1 cellular context compared by ENCODE assay signal in the genomic region with DNA sequence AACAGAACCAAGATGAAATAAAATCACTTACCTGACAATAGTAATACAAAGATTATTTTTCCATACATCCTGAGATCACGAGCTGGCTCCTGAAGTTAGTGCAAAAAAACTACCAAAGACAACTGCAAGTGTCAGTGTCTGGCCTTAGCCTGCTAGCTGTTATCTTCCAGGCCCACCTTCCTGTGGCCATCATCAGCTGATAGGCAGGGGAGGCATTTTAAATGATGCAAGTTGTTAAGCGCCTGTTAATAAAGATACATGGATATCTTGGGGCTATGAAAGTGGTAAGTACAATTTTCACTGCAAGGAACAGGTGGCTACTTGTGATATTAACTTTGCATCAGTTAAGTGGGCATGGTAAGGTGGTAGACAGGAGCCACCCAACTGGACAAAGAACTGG.
TF ChIP-seq lines count a peak whose summit lies in the region.
"Not testable (repeated sequence)": the region's sequence is repeated elsewhere in the genome, so short reads cannot be mapped to it uniquely, and the experiment has no call there.

A gene (minus strand): TSS at position 120 of the 400 bp plus-strand sequence. CDS start 52 bp downstream, at position 68.

TF ChIP-seq in K562, 482 proteins besides CTCF, POLR2A, EP300 and RAD21 (continued from another document and continues in another):
- TF ChIP-seq, protein P1, sequence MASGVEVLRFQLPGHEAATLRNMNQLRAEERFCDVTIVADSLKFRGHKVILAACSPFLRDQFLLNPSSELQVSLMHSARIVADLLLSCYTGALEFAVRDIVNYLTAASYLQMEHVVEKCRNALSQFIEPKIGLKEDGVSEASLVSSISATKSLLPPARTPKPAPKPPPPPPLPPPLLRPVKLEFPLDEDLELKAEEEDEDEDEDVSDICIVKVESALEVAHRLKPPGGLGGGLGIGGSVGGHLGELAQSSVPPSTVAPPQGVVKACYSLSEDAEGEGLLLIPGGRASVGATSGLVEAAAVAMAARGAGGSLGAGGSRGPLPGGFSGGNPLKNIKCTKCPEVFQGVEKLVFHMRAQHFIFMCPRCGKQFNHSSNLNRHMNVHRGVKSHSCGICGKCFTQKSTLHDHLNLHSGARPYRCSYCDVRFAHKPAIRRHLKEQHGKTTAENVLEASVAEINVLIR (CRISPR knock-in tag; IDR thresholded peaks at IDR 0.05), result 0 out of 2 replicates have a peak, but pooled peaks have one; percentile 17
- TF ChIP-seq RAD51 (IDR thresholded peaks at IDR 0.05; ENCODE audit: borderline replicate concordance, low read depth) (peak; percentile 35; the same call in 1 of the 2 replicates), KLF16 (IDR thresholded peaks at IDR 0.05) (peak; percentile 95), ZFP36 (IDR thresholded peaks at IDR 0.05; ENCODE audit: low read depth, low read length, partially characterized antibody) (peak; percentile 23), FOXK2 (conservative IDR thresholded peaks at IDR 0.05 in 1 of 2, IDR thresholded peaks at IDR 0.05 in 1 of 2; ENCODE audit: low read depth in 2 of 2) (0 out of 4 replicates have a peak, but pooled peaks of 1 of the 2 experiments have one; percentile 31), MYBL2 (IDR thresholded peaks at IDR 0.05; ENCODE audit: low read depth) (peak; percentile 83), TEAD1 (CRISPR knock-in tag; IDR thresholded peaks at IDR 0.05) (peak in 1 of 2 experiments; percentile 54; a peak in 1 of 4 replicates), SOX6 (IDR thresholded peaks at IDR 0.05) (peak; percentile 93), TAL1 (IDR thresholded peaks at IDR 0.05) (peak; percentile 98), TRIM24 (IDR thresholded peaks at IDR 0.05) (peak; percentile 95 to 97), PHB2 (IDR thresholded peaks at IDR 0.05; ENCODE audit: low read depth) (peak; percentile 85), SP1 (CRISPR knock-in tag; IDR thresholded peaks at IDR 0.05) (0 out of 2 replicates have a peak, but pooled peaks have one; percentile 33), CBFA2T2 (conservative IDR thresholded peaks at IDR 0.05) (peak; percentile 98), KDM1A (IDR thresholded peaks at IDR 0.05) (peak; percentile 82 to 90), MEIS2 (IDR thresholded peaks at IDR 0.05; ENCODE audit: partially characterized antibody) (peak; percentile 84), KHSRP (IDR thresholded peaks at IDR 0.05) (peak; percentile 73), TEAD4 (IDR thresholded peaks at IDR 0.05; ENCODE audit: low read length) (peak; percentile 91), CC2D1A (IDR thresholded peaks at IDR 0.05) (peak; percentile 96), CTBP1 (IDR thresholded peaks at IDR 0.05; ENCODE audit: borderline replicate concordance) (peak; percentile 73; the same call in 1 of the 2 replicates), STAT5A (IDR thresholded peaks at IDR 0.05; ENCODE audit: borderline replicate concordance, low read length) (peak; percentile 81), ATF1 (tag; IDR thresholded peaks at IDR 0.05) (peak; percentile 59), DMBX1 (CRISPR knock-in tag; IDR thresholded peaks at IDR 0.05; ENCODE audit: borderline replicate concordance) (peak; percentile 90), ATF7 (IDR thresholded peaks at IDR 0.05) (peak; percentile 68), ZBED1 (IDR thresholded peaks at IDR 0.05) (peak; percentile 84), SMARCA4 (IDR thresholded peaks at IDR 0.05) (peak; percentile 94)
- TF ChIP-seq, protein P2, sequence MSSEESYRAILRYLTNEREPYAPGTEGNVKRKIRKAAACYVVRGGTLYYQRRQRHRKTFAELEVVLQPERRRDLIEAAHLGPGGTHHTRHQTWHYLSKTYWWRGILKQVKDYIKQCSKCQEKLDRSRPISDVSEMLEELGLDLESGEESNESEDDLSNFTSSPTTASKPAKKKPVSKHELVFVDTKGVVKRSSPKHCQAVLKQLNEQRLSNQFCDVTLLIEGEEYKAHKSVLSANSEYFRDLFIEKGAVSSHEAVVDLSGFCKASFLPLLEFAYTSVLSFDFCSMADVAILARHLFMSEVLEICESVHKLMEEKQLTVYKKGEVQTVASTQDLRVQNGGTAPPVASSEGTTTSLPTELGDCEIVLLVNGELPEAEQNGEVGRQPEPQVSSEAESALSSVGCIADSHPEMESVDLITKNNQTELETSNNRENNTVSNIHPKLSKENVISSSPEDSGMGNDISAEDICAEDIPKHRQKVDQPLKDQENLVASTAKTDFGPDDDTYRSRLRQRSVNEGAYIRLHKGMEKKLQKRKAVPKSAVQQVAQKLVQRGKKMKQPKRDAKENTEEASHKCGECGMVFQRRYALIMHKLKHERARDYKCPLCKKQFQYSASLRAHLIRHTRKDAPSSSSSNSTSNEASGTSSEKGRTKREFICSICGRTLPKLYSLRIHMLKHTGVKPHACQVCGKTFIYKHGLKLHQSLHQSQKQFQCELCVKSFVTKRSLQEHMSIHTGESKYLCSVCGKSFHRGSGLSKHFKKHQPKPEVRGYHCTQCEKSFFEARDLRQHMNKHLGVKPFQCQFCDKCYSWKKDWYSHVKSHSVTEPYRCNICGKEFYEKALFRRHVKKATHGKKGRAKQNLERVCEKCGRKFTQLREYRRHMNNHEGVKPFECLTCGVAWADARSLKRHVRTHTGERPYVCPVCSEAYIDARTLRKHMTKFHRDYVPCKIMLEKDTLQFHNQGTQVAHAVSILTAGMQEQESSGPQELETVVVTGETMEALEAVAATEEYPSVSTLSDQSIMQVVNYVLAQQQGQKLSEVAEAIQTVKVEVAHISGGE (CRISPR knock-in tag; IDR thresholded peaks at IDR 0.05), result peak in 1 of 3 experiments; percentile 48; a peak in 1 of 6 replicates
- not testable (repeated sequence) for TF ChIP-seq MYBL2 (CRISPR knock-in tag; IDR thresholded peaks at IDR 0.05; ENCODE audit: borderline replicate concordance); TEAD4 (CRISPR knock-in tag; IDR thresholded peaks at IDR 0.05; ENCODE audit: borderline replicate concordance); ATF1 (CRISPR knock-in tag; IDR thresholded peaks at IDR 0.05)
- TF ChIP-seq, protein P3, sequence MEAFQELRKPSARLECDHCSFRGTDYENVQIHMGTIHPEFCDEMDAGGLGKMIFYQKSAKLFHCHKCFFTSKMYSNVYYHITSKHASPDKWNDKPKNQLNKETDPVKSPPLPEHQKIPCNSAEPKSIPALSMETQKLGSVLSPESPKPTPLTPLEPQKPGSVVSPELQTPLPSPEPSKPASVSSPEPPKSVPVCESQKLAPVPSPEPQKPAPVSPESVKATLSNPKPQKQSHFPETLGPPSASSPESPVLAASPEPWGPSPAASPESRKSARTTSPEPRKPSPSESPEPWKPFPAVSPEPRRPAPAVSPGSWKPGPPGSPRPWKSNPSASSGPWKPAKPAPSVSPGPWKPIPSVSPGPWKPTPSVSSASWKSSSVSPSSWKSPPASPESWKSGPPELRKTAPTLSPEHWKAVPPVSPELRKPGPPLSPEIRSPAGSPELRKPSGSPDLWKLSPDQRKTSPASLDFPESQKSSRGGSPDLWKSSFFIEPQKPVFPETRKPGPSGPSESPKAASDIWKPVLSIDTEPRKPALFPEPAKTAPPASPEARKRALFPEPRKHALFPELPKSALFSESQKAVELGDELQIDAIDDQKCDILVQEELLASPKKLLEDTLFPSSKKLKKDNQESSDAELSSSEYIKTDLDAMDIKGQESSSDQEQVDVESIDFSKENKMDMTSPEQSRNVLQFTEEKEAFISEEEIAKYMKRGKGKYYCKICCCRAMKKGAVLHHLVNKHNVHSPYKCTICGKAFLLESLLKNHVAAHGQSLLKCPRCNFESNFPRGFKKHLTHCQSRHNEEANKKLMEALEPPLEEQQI (IDR thresholded peaks at IDR 0.05), result peak; percentile 96
- TF ChIP-seq, protein P4, sequence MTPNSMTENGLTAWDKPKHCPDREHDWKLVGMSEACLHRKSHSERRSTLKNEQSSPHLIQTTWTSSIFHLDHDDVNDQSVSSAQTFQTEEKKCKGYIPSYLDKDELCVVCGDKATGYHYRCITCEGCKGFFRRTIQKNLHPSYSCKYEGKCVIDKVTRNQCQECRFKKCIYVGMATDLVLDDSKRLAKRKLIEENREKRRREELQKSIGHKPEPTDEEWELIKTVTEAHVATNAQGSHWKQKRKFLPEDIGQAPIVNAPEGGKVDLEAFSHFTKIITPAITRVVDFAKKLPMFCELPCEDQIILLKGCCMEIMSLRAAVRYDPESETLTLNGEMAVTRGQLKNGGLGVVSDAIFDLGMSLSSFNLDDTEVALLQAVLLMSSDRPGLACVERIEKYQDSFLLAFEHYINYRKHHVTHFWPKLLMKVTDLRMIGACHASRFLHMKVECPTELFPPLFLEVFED (CRISPR knock-in tag; conservative IDR thresholded peaks at IDR 0.05), result 0 out of 2 replicates have a peak, but pooled peaks have one; percentile 42
- TF ChIP-seq, protein P5, sequence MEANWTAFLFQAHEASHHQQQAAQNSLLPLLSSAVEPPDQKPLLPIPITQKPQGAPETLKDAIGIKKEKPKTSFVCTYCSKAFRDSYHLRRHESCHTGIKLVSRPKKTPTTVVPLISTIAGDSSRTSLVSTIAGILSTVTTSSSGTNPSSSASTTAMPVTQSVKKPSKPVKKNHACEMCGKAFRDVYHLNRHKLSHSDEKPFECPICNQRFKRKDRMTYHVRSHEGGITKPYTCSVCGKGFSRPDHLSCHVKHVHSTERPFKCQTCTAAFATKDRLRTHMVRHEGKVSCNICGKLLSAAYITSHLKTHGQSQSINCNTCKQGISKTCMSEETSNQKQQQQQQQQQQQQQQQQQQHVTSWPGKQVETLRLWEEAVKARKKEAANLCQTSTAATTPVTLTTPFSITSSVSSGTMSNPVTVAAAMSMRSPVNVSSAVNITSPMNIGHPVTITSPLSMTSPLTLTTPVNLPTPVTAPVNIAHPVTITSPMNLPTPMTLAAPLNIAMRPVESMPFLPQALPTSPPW (CRISPR knock-in tag; IDR thresholded peaks at IDR 0.05), result 0 out of 2 replicates have a peak, but pooled peaks have one; percentile 20
- TF ChIP-seq, protein P6, sequence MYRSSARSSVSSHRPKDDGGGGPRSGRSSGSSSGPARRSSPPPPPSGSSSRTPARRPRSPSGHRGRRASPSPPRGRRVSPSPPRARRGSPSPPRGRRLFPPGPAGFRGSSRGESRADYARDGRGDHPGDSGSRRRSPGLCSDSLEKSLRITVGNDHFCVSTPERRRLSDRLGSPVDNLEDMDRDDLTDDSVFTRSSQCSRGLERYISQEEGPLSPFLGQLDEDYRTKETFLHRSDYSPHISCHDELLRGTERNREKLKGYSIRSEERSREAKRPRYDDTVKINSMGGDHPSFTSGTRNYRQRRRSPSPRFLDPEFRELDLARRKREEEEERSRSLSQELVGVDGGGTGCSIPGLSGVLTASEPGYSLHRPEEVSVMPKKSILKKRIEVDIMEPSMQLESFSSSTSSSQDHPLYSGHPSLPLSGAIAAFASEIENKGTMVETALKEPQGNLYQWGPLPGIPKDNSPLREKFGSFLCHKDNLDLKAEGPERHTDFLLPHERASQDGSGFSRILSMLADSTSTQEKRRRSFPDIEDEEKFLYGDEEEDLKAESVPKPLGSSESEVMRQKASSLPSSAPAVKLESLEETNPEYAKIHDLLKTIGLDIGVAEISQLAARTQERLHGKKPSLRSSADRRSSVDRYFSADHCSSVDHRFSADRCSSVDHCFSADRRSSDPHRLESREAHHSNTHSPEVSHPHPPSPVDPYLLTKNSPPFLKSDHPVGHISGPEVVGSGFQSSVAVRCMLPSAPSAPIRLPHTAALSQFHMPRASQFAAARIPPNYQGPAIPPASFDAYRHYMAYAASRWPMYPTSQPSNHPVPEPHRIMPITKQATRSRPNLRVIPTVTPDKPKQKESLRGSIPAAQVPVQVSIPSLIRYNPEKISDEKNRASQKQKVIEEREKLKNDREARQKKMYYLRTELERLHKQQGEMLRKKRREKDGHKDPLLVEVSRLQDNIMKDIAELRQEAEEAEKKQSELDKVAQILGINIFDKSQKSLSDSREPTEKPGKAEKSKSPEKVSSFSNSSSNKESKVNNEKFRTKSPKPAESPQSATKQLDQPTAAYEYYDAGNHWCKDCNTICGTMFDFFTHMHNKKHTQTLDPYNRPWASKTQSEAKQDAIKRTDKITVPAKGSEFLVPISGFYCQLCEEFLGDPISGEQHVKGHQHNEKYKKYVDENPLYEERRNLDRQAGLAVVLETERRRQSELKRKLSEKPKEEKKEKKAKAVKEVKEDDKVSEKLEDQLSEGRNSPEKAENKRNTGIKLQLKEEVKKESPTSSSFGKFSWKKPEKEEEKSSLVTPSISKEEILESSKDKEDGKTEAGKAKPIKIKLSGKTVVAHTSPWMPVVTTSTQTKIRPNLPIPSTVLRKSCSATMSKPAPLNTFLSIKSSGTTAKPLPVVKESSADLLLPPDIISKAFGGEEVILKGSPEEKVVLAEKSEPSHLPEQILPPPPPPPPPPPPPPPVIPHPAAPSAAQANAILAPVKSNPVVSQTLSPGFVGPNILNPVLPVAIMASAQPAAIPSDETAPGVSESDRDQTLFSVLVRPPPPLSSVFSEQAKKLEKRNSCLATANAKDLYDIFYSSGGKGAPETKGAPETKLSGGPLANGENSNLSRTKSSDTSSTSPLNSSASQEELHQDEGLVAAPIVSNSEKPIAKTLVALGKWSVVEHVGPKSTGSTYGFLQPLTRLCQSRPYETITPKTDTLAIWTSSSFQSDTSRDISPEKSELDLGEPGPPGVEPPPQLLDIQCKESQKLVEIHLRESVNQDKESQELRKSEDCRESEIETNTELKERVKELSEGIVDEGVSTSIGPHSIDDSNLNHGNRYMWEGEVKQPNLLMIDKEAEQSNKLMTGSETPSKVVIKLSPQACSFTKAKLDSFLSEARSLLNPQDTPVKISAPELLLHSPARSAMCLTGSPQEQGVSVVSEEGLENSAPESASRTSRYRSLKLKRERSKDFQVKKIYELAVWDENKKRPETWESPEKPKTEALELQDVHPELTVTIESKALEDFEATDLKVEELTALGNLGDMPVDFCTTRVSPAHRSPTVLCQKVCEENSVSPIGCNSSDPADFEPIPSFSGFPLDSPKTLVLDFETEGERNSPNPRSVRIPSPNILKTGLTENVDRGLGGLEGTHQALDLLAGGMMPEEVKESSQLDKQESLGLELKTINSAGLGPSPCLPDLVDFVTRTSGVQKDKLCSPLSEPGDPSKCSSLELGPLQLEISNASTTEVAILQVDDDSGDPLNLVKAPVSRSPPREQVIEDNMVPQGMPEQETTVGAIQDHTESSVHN (IDR thresholded peaks at IDR 0.05; ENCODE audit: borderline replicate concordance in 1 of 2, low read depth in 1 of 2), result peak in 1 of 2 experiments; percentile 46; a peak in 1 of 4 replicates
- TF ChIP-seq, protein P7, sequence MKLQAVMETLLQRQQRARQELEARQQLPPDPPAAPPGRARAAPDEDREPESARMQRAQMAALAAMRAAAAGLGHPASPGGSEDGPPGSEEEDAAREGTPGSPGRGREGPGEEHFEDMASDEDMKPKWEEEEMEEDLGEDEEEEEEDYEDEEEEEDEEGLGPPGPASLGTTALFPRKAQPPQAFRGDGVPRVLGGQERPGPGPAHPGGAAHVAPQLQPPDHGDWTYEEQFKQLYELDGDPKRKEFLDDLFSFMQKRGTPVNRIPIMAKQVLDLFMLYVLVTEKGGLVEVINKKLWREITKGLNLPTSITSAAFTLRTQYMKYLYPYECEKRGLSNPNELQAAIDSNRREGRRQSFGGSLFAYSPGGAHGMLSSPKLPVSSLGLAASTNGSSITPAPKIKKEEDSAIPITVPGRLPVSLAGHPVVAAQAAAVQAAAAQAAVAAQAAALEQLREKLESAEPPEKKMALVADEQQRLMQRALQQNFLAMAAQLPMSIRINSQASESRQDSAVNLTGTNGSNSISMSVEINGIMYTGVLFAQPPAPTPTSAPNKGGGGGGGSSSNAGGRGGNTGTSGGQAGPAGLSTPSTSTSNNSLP (IDR thresholded peaks at IDR 0.05; ENCODE audit: borderline replicate concordance, low read depth, low read length), result peak; percentile 64; the same call in 1 of the 2 replicates
- TF ChIP-seq, protein P8, sequence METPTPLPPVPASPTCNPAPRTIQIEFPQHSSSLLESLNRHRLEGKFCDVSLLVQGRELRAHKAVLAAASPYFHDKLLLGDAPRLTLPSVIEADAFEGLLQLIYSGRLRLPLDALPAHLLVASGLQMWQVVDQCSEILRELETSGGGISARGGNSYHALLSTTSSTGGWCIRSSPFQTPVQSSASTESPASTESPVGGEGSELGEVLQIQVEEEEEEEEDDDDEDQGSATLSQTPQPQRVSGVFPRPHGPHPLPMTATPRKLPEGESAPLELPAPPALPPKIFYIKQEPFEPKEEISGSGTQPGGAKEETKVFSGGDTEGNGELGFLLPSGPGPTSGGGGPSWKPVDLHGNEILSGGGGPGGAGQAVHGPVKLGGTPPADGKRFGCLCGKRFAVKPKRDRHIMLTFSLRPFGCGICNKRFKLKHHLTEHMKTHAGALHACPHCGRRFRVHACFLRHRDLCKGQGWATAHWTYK (CRISPR knock-in tag; IDR thresholded peaks at IDR 0.05), result peak; percentile 46; the same call in 1 of the 2 replicates
